22 cellular contexts compared by ENCODE assay signal in the genomic region with DNA sequence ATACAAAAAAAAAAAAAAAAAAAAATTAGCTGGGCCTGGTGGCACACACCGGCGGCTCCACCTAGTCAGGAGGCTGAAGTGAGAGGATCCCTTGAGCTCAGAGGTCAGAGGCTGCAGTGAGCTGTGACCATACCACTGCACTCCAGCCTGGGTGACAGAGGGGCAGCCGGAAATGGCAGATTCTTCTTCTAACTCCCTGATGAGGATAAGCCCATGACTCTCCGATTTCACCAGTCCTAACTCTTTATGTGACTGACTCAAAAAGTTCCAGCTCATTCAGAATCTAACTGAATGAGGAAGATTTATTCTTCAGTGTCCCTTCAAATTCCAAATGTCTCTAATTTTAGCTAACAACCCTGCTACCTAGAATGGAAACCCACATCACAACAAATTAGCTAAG. TPM values are rescaled to one million over a fixed set of nuclear protein-coding genes. Genes with fewer than 3 reads are reported as not detected.
DNase-seq lines count a peak whose midpoint lies in the region; ATAC-seq and TF ChIP-seq lines count a peak whose summit lies in the region.
"Had no signal": no experiment of that assay in that cellular context is flagged by ENCODE, and none has a peak within 500 bp of the region (broad histone marks: within the 10 kb centered on the region; RNA-seq: fewer than 3 reads in every experiment).

No MANE protein-coding gene starts in this region.

- H3K4me1 ChIP-seq in Peyer's patch, result peaks cover 0 to 6% (median 3%) of the 10 kb centered on the region in 4 donors

- H3K4me3 ChIP-seq in Peyer's patch, result no peak overlapping the region
- H3K4me3 ChIP-seq: BLaER1, GM12878 had no signal

- no peaks in the 10 kb centered on the region for H3K36me3 Mint-ChIP-seq in activated CD4-positive, alpha-beta T cell treated with anti-CD3 and anti-CD28 coated beads, Interleukin-2, amount 10 ng/mL, durations not matched to agents 24 days and 14 days (ENCODE audit: low read depth)
- H3K36me3 Mint-ChIP-seq in stimulated activated naive CD8-positive, alpha-beta T cell treated with anti-CD3 and anti-CD28 coated beads, Interleukin-15, Interleukin-2, amounts not matched to agents 100 ng/mL and 50 ng/mL, for 24 hours (ENCODE audit: low read depth), result no peaks in the 10 kb centered on the region
- peaks cover 0 to 10% of the 10 kb centered on the region in 2 donors for H3K36me3 Mint-ChIP-seq in activated naive CD4-positive, alpha-beta T cell treated with anti-CD3 and anti-CD28 coated beads, Interleukin-2, amount 50 U/mL, for 72 hours
- peaks cover 0 to 4% of the 10 kb centered on the region in 2 donors for H3K36me3 Mint-ChIP-seq in CD14-positive monocyte
- H3K36me3 Mint-ChIP-seq: IgD-negative memory B cell had no signal

- H3K27ac ChIP-seq in Peyer's patch, result no peak overlapping the region
- H3K27ac ChIP-seq: BLaER1 had no signal

- no peak for TF ChIP-seq POLR2A in Peyer's patch (IDR thresholded peaks at IDR 0.05)

- H3K4me1 Mint-ChIP-seq in activated CD4-positive, alpha-beta T cell treated with anti-CD3 and anti-CD28 coated beads, Interleukin-2, amount 10 ng/mL, durations not matched to agents 24 days and 14 days, result peaks cover 51% of the 10 kb centered on the region
- peaks cover 75% of the 10 kb centered on the region for H3K4me1 Mint-ChIP-seq in stimulated activated naive CD8-positive, alpha-beta T cell treated with anti-CD3 and anti-CD28 coated beads, Interleukin-15, Interleukin-2, amounts not matched to agents 100 ng/mL and 50 ng/mL, for 24 hours (ENCODE audit: low read depth)
- H3K4me1 Mint-ChIP-seq in stimulated activated naive CD8-positive, alpha-beta T cell treated with anti-CD3 and anti-CD28 coated beads, Interleukin-15, amount 100 ng/mL, for 72 hours, result peaks cover 89% of the 10 kb centered on the region
- peaks cover 11% of the 10 kb centered on the region for H3K4me1 Mint-ChIP-seq in CD14-positive monocyte

- H3K9me3 ChIP-seq in Peyer's patch, result no peaks in the 10 kb centered on the region

- H3K9me3 Mint-ChIP-seq in activated CD4-positive, alpha-beta T cell treated with anti-CD3 and anti-CD28 coated beads, Interleukin-2, amount 10 ng/mL, durations not matched to agents 24 days and 14 days, result no peaks in the 10 kb centered on the region
- no peaks in the 10 kb centered on the region for H3K9me3 Mint-ChIP-seq in stimulated activated naive CD8-positive, alpha-beta T cell treated with anti-CD3 and anti-CD28 coated beads, Interleukin-15, Interleukin-2, amounts not matched to agents 100 ng/mL and 50 ng/mL, for 24 hours
- peaks cover 3 to 8% of the 10 kb centered on the region in 2 donors for H3K9me3 Mint-ChIP-seq in activated naive CD4-positive, alpha-beta T cell treated with anti-CD3 and anti-CD28 coated beads, Interleukin-2, amount 50 U/mL, for 72 hours
- H3K9me3 Mint-ChIP-seq in stimulated activated naive CD8-positive, alpha-beta T cell treated with anti-CD3 and anti-CD28 coated beads, Interleukin-15, amount 100 ng/mL, for 72 hours, result peaks cover 0 to 10% of the 10 kb centered on the region in 2 donors
- H3K9me3 Mint-ChIP-seq in CD14-positive monocyte, result peaks cover 0 to 18% (median 4%) of the 10 kb centered on the region in 7 donors
- H3K9me3 Mint-ChIP-seq: IgD-negative memory B cell had no signal

- peak overlapping the region; percentile 9 for H3K27ac Mint-ChIP-seq in activated CD4-positive, alpha-beta T cell treated with anti-CD3 and anti-CD28 coated beads, Interleukin-2, amount 10 ng/mL, durations not matched to agents 24 days and 14 days
- H3K27ac Mint-ChIP-seq in stimulated activated naive CD8-positive, alpha-beta T cell treated with anti-CD3 and anti-CD28 coated beads, Interleukin-15, Interleukin-2, amounts not matched to agents 100 ng/mL and 50 ng/mL, for 24 hours, result peak overlapping the region; percentile 80
- peak overlapping the region; percentile 66 for H3K27ac Mint-ChIP-seq in activated naive CD4-positive, alpha-beta T cell treated with anti-CD3 and anti-CD28 coated beads, Interleukin-2, amount 50 U/mL, for 72 hours
- H3K27ac Mint-ChIP-seq in stimulated activated naive CD8-positive, alpha-beta T cell treated with anti-CD3 and anti-CD28 coated beads, Interleukin-15, amount 100 ng/mL, for 72 hours, result peak overlapping the region; percentile 21 to 79
- no peak overlapping the region for H3K27ac Mint-ChIP-seq in CD14-positive monocyte
- H3K27ac Mint-ChIP-seq: IgD-negative memory B cell had no signal

- intact Hi-C loops in activated CD4-positive, alpha-beta T cell treated with anti-CD3 and anti-CD28 coated beads, Interleukin-2, amount 10 ng/mL, durations not matched to agents 24 days and 14 days (cut with micrococcal nuclease), result loop anchor here (2.0 kb wide), 1 partner anchor 98 kb away; the partner anchor contains the start of gene OTUD1
- intact Hi-C loops in CD14-positive monocyte (cut with micrococcal nuclease), result loop anchor here in 1 of 2 donors (10.0 kb wide), 1 partner anchor 314 kb away; no protein-coding TSS in a partner anchor

- no peak for TF ChIP-seq CTCF in CD14-positive monocyte (IDR thresholded peaks at IDR 0.05)
- TF ChIP-seq CTCF in Peyer's patch (IDR thresholded peaks at IDR 0.05), result no peak

- H3K36me3 ChIP-seq in Peyer's patch, result no peaks in the 10 kb centered on the region
- H3K36me3 ChIP-seq: BLaER1 had no signal

- no peak overlapping the region for H3K4me3 Mint-ChIP-seq in activated CD4-positive, alpha-beta T cell treated with anti-CD3 and anti-CD28 coated beads, Interleukin-2, amount 10 ng/mL, durations not matched to agents 24 days and 14 days
- H3K4me3 Mint-ChIP-seq in stimulated activated naive CD8-positive, alpha-beta T cell treated with anti-CD3 and anti-CD28 coated beads, Interleukin-15, Interleukin-2, amounts not matched to agents 100 ng/mL and 50 ng/mL, for 24 hours, result no peak overlapping the region
- H3K4me3 Mint-ChIP-seq in stimulated activated naive CD8-positive, alpha-beta T cell treated with anti-CD3 and anti-CD28 coated beads, Interleukin-15, amount 100 ng/mL, for 72 hours, result no peak overlapping the region
- peak overlapping the region in 1 of 2 donors; percentile 0 for H3K4me3 Mint-ChIP-seq in CD14-positive monocyte
- H3K4me3 Mint-ChIP-seq: IgD-negative memory B cell had no signal

- no peak for ATAC-seq in stimulated activated naive CD8-positive, alpha-beta T cell treated with anti-CD3 and anti-CD28 coated beads, Interleukin-15, Interleukin-2, amounts not matched to agents 100 U/mL and 50 U/mL, for 24 hours
- ATAC-seq in activated naive CD4-positive, alpha-beta T cell treated with anti-CD3 and anti-CD28 coated beads, Interleukin-2, amount 50 U/mL, for 72 hours, result no peak
- ATAC-seq in stimulated activated naive CD8-positive, alpha-beta T cell treated with anti-CD3 and anti-CD28 coated beads, Interleukin-15, amount 100 ng/mL, for 72 hours, result no peak
- ATAC-seq: Panc1 had no signal

- no peak for DNase-seq in activated CD4-positive, alpha-beta T cell treated with anti-CD3 and anti-CD28 coated beads, Interleukin-2, amount 10 ng/mL, durations not matched to agents 24 days and 14 days
- no peak for DNase-seq in activated CD4-positive, alpha-beta T cell treated with anti-CD3 and anti-CD28 coated beads for 4 hours
- no peak for DNase-seq in stimulated activated naive CD8-positive, alpha-beta T cell treated with anti-CD3 and anti-CD28 coated beads, Interleukin-15, Interleukin-2, amounts not matched to agents 100 U/mL and 50 U/mL, for 24 hours
- DNase-seq in activated naive CD4-positive, alpha-beta T cell treated with anti-CD3 and anti-CD28 coated beads, Interleukin-2, amount 50 U/mL, for 72 hours (ENCODE audit: low spot score in 2 of 2), result no peak
- no peak for DNase-seq in stimulated activated naive CD8-positive, alpha-beta T cell treated with anti-CD3 and anti-CD28 coated beads, Interleukin-15, amount 100 ng/mL, for 72 hours
- no peak for DNase-seq in CD14-positive monocyte (ENCODE audit: low spot score)
- DNase-seq in Peyer's patch, result no peak
- DNase-seq: DMS 273 treated with DMSO at 0.1 percent for 48 hours, GDM1, H7, Kasumi-1, NCI-H1105 treated with DMSO at 0.1 percent for 48 hours, NCI-H1694 treated with DMSO at 0.1 percent for 48 hours, NCI-H2107, NCI-H2227 treated with DMSO at 0.1 percent for 48 hours, NCI-H524, SHP77 had no signal

- H3K27me3 Mint-ChIP-seq in activated CD4-positive, alpha-beta T cell treated with anti-CD3 and anti-CD28 coated beads, Interleukin-2, amount 10 ng/mL, durations not matched to agents 24 days and 14 days, result no peaks in the 10 kb centered on the region
- peaks cover 4% of the 10 kb centered on the region for H3K27me3 Mint-ChIP-seq in stimulated activated naive CD8-positive, alpha-beta T cell treated with anti-CD3 and anti-CD28 coated beads, Interleukin-15, Interleukin-2, amounts not matched to agents 100 ng/mL and 50 ng/mL, for 24 hours
- H3K27me3 Mint-ChIP-seq in stimulated activated naive CD8-positive, alpha-beta T cell treated with anti-CD3 and anti-CD28 coated beads, Interleukin-15, amount 100 ng/mL, for 72 hours, result no peaks in the 10 kb centered on the region
- peaks cover 46 to 61% (median 51%) of the 10 kb centered on the region in 3 donors for H3K27me3 Mint-ChIP-seq in CD14-positive monocyte (ENCODE audit: low read depth in 3 of 3)

- H3K27me3 ChIP-seq in Peyer's patch, result no peaks in the 10 kb centered on the region
- H3K27me3 ChIP-seq: BLaER1 had no signal

RNA-seq across cellular contexts. Expression of gene C10orf67, which starts 4.3 kb away (rescaled TPM):
- 0.07 and 0.16 TPM in 2 replicates for total RNA-seq in activated CD4-positive, alpha-beta T cell treated with anti-CD3 and anti-CD28 coated beads, Interleukin-2, amount 10 ng/mL, durations not matched to agents 24 days and 14 days
- total RNA-seq in activated naive CD4-positive, alpha-beta T cell treated with anti-CD3 and anti-CD28 coated beads, Interleukin-2, amount 50 U/mL, for 72 hours, result 1 to 10 TPM in 1 of 2 donors, under 1 TPM in 1; 0.23 to 1.5 TPM
- not detected for polyA plus RNA-seq in CD14-positive monocyte
- 1 to 10 TPM in 1 of 4 donors, not detected in 3; 1.2 TPM for total RNA-seq in Peyer's patch
- total RNA-seq: H7 had no signal
- polyA plus RNA-seq: GM12878, IgD-negative memory B cell had no signal

Comparison
In these comparisons a context has a peak if more than half of its experiments do, and no peak if none do; other contexts are left out.
1. H3K27ac Mint-ChIP-seq: peak in activated CD4-positive, alpha-beta T cell treated with anti-CD3 and anti-CD28 coated beads, Interleukin-2, amount 10 ng/mL, durations not matched to agents 24 days and 14 days (single experiment), stimulated activated naive CD8-positive, alpha-beta T cell treated with anti-CD3 and anti-CD28 coated beads, Interleukin-15, Interleukin-2, amounts not matched to agents 100 ng/mL and 50 ng/mL, for 24 hours (single experiment), activated naive CD4-positive, alpha-beta T cell treated with anti-CD3 and anti-CD28 coated beads, Interleukin-2, amount 50 U/mL, for 72 hours (2 of 2) and stimulated activated naive CD8-positive, alpha-beta T cell treated with anti-CD3 and anti-CD28 coated beads, Interleukin-15, amount 100 ng/mL, for 72 hours (2 of 2); none in CD14-positive monocyte (0 of 7).